In genomic region chr19:30228726-30229523, GRCh38 we compare ENCODE assay signal across 9 cellular contexts.
DNase-seq lines count a peak whose midpoint lies in the region; ATAC-seq and TF ChIP-seq lines count a peak whose summit lies in the region.
"Had no signal": no experiment of that assay in that cellular context is flagged by ENCODE, and none has a peak within 500 bp of the region (broad histone marks: within the 10 kb centered on the region; RNA-seq: fewer than 3 reads in every experiment).

No MANE protein-coding gene starts in this region.

- no peak for TF ChIP-seq EP300 in SK-N-SH (IDR thresholded peaks at IDR 0.05; ENCODE audit: borderline replicate concordance in 1 of 2, low read depth in 1 of 2, low read length in 1 of 2)

- TF ChIP-seq CTCF in SK-N-SH (IDR thresholded peaks at IDR 0.05) (no peak), kidney epithelial cell (IDR thresholded peaks at IDR 0.05; ENCODE audit: insufficient read depth, low read length, poor library complexity, severe bottlenecking) (no peak)

- CTCF ChIA-PET in SK-N-SH (lab: Yijun Ruan, JAX), result interaction anchor here (0.6 to 1.4 kb wide), 11 partner anchors 28 to 441 kb away, joined by 3 to 5 read pairs (median 3); no protein-coding TSS in a partner anchor

- POLR2A ChIA-PET in SK-N-SH (lab: Yijun Ruan, JAX), result no interaction called here

- no peak overlapping the region for H3K9ac ChIP-seq in SK-N-SH

- H3K79me2 ChIP-seq in SK-N-SH (ENCODE audit: insufficient read depth), result no peaks in the 10 kb centered on the region

- H4K20me1 ChIP-seq in SK-N-SH (ENCODE audit: insufficient read depth), result no peaks in the 10 kb centered on the region

- TF ChIP-seq RAD21 in SK-N-SH (IDR thresholded peaks at IDR 0.05; ENCODE audit: low read length), result no peak; the same call in 1 of the 2 replicates

- H3F3A ChIP-seq in SK-N-SH (replicated peaks; ENCODE audit: insufficient read depth), result no peaks in the 10 kb centered on the region

- no peaks in the 10 kb centered on the region for H3K9me3 ChIP-seq in SK-N-SH

- H3K4me1 ChIP-seq in SK-N-SH (ENCODE audit: control insufficient read depth in 1 of 2, insufficient read depth in 2 of 2, low read depth in 1 of 2, low read length in 1 of 2), result peaks cover 7 to 32% of the 10 kb centered on the region in 2 experiments; a peak in 3 of 4 replicates

- WGBS in SK-N-SH (ENCODE audit: low lambda C conversion rate), result 5% methylated on average over 44 of the region's 54 CpGs

- no peaks in the 10 kb centered on the region for H3K36me3 ChIP-seq in SK-N-SH (replicated peaks in 1 of 2; ENCODE audit: control insufficient read depth in 1 of 2, insufficient read depth in 2 of 2, low read length in 1 of 2)
- no peaks in the 10 kb centered on the region for H3K36me3 ChIP-seq in kidney epithelial cell (ENCODE audit: control insufficient read depth, insufficient read depth, low read length)

- H3K4me2 ChIP-seq in SK-N-SH, result peak overlapping the region; percentile 89

- H2AFZ ChIP-seq in SK-N-SH (ENCODE audit: low read depth), result no peak overlapping the region

- H3K27me3 ChIP-seq in SK-N-SH (ENCODE audit: insufficient read depth), result peaks cover 13% of the 10 kb centered on the region
- H3K27me3 ChIP-seq in kidney epithelial cell (ENCODE audit: control insufficient read depth, insufficient read depth, low read length), result peaks cover 55% of the 10 kb centered on the region

- H3K27ac ChIP-seq in SK-N-SH (ENCODE audit: low read depth in 2 of 2, low read length in 1 of 2), result peak overlapping the region in 1 of 2 experiments; percentile 89; a peak in 2 of 4 replicates
- peak overlapping the region; percentile 89 for H3K27ac ChIP-seq in substantia nigra (ENCODE audit: low read depth, low read length, poor library complexity, severe bottlenecking)

- H3K4me3 ChIP-seq in SK-N-SH (ENCODE audit: low read depth in 2 of 2, low read length in 1 of 2) (peak overlapping the region; percentile 57 to 71), kidney epithelial cell (ENCODE audit: low read depth, low read length) (peak overlapping the region; percentile 45)

- peak; percentile 76 for DNase-seq in SK-N-SH
- peak; percentile 49 for DNase-seq in astrocyte of the hippocampus (ENCODE audit: low read depth, low spot score)
- no peak for DNase-seq in kidney epithelial cell (ENCODE audit: low read depth)
- DNase-seq in substantia nigra (lab: John Stamatoyannopoulos, UW), result peak in 7 of 49 donors; percentile 23 to 56 (median 29)
- DNase-seq in middle frontal gyrus (ENCODE audit: extremely low spot score, low spot score), result no peak
- DNase-seq in NCI-H1436 (lab: John Stamatoyannopoulos, UW), result no peak
- DNase-seq: stimulated activated CD8-positive, alpha-beta memory T cell treated with anti-CD3 and anti-CD28 coated beads, Interleukin-4, amount 100 ng/mL, for 48 hours had no signal

- no peak for ATAC-seq in SK-N-SH treated with all-trans-retinoic acid at 6 μM for 48 hours
- no peak for ATAC-seq in GM18868 (IDR thresholded peaks at IDR 0.05; ENCODE audit: unreplicated experiment)

- H3K9me2 ChIP-seq in SK-N-SH, result no peaks in the 10 kb centered on the region

TF ChIP-seq in SK-N-SH, 30 proteins besides CTCF, POLR2A, EP300 and RAD21:
- TF ChIP-seq RFX5 (IDR thresholded peaks at IDR 0.05; ENCODE audit: low read length), result no peak
- TF ChIP-seq MXI1 (IDR thresholded peaks at IDR 0.05; ENCODE audit: low read depth, low read length), result peak; percentile 18; the same call in 1 of the 2 replicates

TF ChIP-seq in SK-N-SH treated with all-trans-retinoic acid at 6 μM for 48 hours, 23 proteins besides CTCF, POLR2A, EP300 and RAD21:
- TF ChIP-seq CREB5 (CRISPR knock-in tag; IDR thresholded peaks at IDR 0.05; ENCODE audit: low read depth) (no peak), OSR1 (CRISPR knock-in tag; IDR thresholded peaks at IDR 0.05) (no peak), BACH2 (CRISPR knock-in tag; IDR thresholded peaks at IDR 0.05; ENCODE audit: borderline replicate concordance) (no peak), ZFP3 (CRISPR knock-in tag; IDR thresholded peaks at IDR 0.05) (no peak), ZNF70 (CRISPR knock-in tag; IDR thresholded peaks at IDR 0.05) (no peak), ESRRG (CRISPR knock-in tag; IDR thresholded peaks at IDR 0.05) (no peak), PPARA (CRISPR knock-in tag; IDR thresholded peaks at IDR 0.05; ENCODE audit: borderline replicate concordance) (no peak), TSHZ2 (CRISPR knock-in tag; IDR thresholded peaks at IDR 0.05) (no peak), RARB (CRISPR knock-in tag; IDR thresholded peaks at IDR 0.05) (no peak), ISL1 (CRISPR knock-in tag; IDR thresholded peaks at IDR 0.05) (no peak), ZNF8 (CRISPR knock-in tag; IDR thresholded peaks at IDR 0.05) (no peak), TOX (CRISPR knock-in tag; IDR thresholded peaks at IDR 0.05; ENCODE audit: borderline replicate concordance) (no peak), CSDC2 (CRISPR knock-in tag; IDR thresholded peaks at IDR 0.05) (no peak)
- TF ChIP-seq, protein P1, sequence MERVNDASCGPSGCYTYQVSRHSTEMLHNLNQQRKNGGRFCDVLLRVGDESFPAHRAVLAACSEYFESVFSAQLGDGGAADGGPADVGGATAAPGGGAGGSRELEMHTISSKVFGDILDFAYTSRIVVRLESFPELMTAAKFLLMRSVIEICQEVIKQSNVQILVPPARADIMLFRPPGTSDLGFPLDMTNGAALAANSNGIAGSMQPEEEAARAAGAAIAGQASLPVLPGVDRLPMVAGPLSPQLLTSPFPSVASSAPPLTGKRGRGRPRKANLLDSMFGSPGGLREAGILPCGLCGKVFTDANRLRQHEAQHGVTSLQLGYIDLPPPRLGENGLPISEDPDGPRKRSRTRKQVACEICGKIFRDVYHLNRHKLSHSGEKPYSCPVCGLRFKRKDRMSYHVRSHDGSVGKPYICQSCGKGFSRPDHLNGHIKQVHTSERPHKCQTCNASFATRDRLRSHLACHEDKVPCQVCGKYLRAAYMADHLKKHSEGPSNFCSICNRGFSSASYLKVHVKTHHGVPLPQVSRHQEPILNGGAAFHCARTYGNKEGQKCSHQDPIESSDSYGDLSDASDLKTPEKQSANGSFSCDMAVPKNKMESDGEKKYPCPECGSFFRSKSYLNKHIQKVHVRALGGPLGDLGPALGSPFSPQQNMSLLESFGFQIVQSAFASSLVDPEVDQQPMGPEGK (CRISPR knock-in tag; IDR thresholded peaks at IDR 0.05; ENCODE audit: borderline replicate concordance), result no peak
- TF ChIP-seq, protein P2, sequence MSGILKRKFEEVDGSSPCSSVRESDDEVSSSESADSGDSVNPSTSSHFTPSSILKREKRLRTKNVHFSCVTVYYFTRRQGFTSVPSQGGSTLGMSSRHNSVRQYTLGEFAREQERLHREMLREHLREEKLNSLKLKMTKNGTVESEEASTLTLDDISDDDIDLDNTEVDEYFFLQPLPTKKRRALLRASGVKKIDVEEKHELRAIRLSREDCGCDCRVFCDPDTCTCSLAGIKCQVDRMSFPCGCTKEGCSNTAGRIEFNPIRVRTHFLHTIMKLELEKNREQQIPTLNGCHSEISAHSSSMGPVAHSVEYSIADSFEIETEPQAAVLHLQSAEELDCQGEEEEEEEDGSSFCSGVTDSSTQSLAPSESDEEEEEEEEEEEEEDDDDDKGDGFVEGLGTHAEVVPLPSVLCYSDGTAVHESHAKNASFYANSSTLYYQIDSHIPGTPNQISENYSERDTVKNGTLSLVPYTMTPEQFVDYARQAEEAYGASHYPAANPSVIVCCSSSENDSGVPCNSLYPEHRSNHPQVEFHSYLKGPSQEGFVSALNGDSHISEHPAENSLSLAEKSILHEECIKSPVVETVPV (CRISPR knock-in tag; IDR thresholded peaks at IDR 0.05), result no peak

Comparison
In these comparisons a context has a peak if more than half of its experiments do, and no peak if none do; other contexts are left out.
1. DNase-seq: peak in SK-N-SH (single experiment) and astrocyte of the hippocampus (single experiment); none in kidney epithelial cell (single experiment), middle frontal gyrus (single experiment) and NCI-H1436 (single experiment).